11 cellular contexts compared by ENCODE assay signal in the genomic region with DNA sequence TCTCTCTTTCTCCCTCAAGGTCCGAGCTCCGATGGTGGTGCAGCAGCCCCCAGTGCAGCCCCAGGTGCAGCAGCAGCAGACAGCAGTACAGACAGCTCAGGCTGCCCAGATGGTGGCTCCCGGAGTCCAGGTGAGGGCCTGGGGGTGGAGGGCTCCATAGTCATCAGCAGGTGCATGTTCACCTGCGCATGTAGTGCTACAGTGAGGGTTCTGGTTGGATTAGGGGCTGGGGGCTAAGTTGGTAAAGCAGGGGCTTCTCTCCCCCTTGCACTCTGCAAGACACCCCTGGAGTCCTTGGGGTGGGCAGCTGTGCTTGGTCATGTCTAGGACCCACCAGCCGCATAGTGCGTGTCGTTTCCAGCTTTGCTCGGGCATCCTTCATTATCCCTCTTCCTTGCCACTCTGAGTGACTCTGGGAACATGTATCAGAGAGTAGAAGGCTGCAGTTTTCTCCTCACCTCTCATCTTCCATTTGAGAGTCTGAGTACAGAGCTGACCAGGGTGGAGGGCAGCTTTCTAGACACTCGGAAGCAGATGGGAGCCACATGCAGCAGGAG.
DNase-seq lines count a peak whose midpoint lies in the region; ATAC-seq and TF ChIP-seq lines count a peak whose summit lies in the region.
"Had no signal": no experiment of that assay in that cellular context is flagged by ENCODE, and none has a peak within 500 bp of the region (broad histone marks: within the 10 kb centered on the region; RNA-seq: fewer than 3 reads in every experiment).

No MANE protein-coding gene starts in this region.

- no peaks in the 10 kb centered on the region for H3K9me3 Mint-ChIP-seq in stimulated activated naive CD8-positive, alpha-beta T cell treated with anti-CD3 and anti-CD28 coated beads, Interleukin-15, Interleukin-2, amounts not matched to agents 100 ng/mL and 50 ng/mL, for 24 hours
- H3K9me3 Mint-ChIP-seq in stimulated activated naive CD8-positive, alpha-beta T cell treated with anti-CD3 and anti-CD28 coated beads, Interleukin-15, amount 100 ng/mL, for 72 hours, result no peaks in the 10 kb centered on the region
- no peaks in the 10 kb centered on the region for H3K9me3 Mint-ChIP-seq in nephron
- H3K9me3 Mint-ChIP-seq: WTC11 had no signal

- no peak for ATAC-seq in stimulated activated naive CD8-positive, alpha-beta T cell treated with anti-CD3 and anti-CD28 coated beads, Interleukin-15, amount 100 ng/mL, for 72 hours
- no peak for ATAC-seq in GM21576 (IDR thresholded peaks at IDR 0.05; ENCODE audit: unreplicated experiment)

- TF ChIP-seq CTCF in nephron (IDR thresholded peaks at IDR 0.05; ENCODE audit: unreplicated experiment in 3 of 3) (no peak), vagina (IDR thresholded peaks at IDR 0.05) (no peak)

- peak overlapping the region; percentile 29 for H3K27ac ChIP-seq in cingulate gyrus (ENCODE audit: low read depth, low read length)
- H3K27ac ChIP-seq in vagina, result peak overlapping the region; percentile 71

- no peak for TF ChIP-seq POLR2A in vagina (IDR thresholded peaks at IDR 0.05)

- DNase-seq in stimulated activated naive CD8-positive, alpha-beta T cell treated with anti-CD3 and anti-CD28 coated beads, Interleukin-15, amount 100 ng/mL, for 72 hours, result no peak
- DNase-seq in vagina (ENCODE audit: extremely low spot score in 2 of 2), result no peak
- no peak for DNase-seq in anterior cingulate cortex (lab: John Stamatoyannopoulos, UW)
- no peak for DNase-seq in cerebellar cortex (ENCODE audit: low spot score)
- DNase-seq: BE2C, NCI-H1417 treated with DMSO at 0.1 percent for 48 hours had no signal

- H3K4me3 ChIP-seq in vagina, result peak overlapping the region in 1 of 2 donors; percentile 6

- peaks cover 88% of the 10 kb centered on the region for H3K36me3 Mint-ChIP-seq in stimulated activated naive CD8-positive, alpha-beta T cell treated with anti-CD3 and anti-CD28 coated beads, Interleukin-15, Interleukin-2, amounts not matched to agents 100 ng/mL and 50 ng/mL, for 24 hours (ENCODE audit: low read depth)
- H3K36me3 Mint-ChIP-seq in nephron (ENCODE audit: low read depth), result peaks cover 59% of the 10 kb centered on the region

- H3K9me3 ChIP-seq in vagina, result no peaks in the 10 kb centered on the region
- H3K9me3 ChIP-seq: BE2C had no signal

- no peaks in the 10 kb centered on the region for H3K27me3 ChIP-seq in vagina
- H3K27me3 ChIP-seq: BE2C had no signal

- no peak overlapping the region for H3K4me3 Mint-ChIP-seq in stimulated activated naive CD8-positive, alpha-beta T cell treated with anti-CD3 and anti-CD28 coated beads, Interleukin-15, Interleukin-2, amounts not matched to agents 100 ng/mL and 50 ng/mL, for 24 hours
- peak overlapping the region in 1 of 2 donors; percentile 56 for H3K4me3 Mint-ChIP-seq in stimulated activated naive CD8-positive, alpha-beta T cell treated with anti-CD3 and anti-CD28 coated beads, Interleukin-15, amount 100 ng/mL, for 72 hours
- no peak overlapping the region for H3K4me3 Mint-ChIP-seq in nephron
- H3K4me3 Mint-ChIP-seq: WTC11 had no signal

- intact Hi-C loops in vagina (cut with DNase I), result no loop called here

- H3K36me3 ChIP-seq in vagina, result peaks cover 0 to 56% of the 10 kb centered on the region in 2 donors

- H3K4me1 ChIP-seq in vagina, result peaks cover 66% of the 10 kb centered on the region
- H3K4me1 ChIP-seq: BE2C had no signal

- peaks cover 82% of the 10 kb centered on the region for H3K4me1 Mint-ChIP-seq in stimulated activated naive CD8-positive, alpha-beta T cell treated with anti-CD3 and anti-CD28 coated beads, Interleukin-15, Interleukin-2, amounts not matched to agents 100 ng/mL and 50 ng/mL, for 24 hours (ENCODE audit: low read depth)
- peaks cover 82% of the 10 kb centered on the region for H3K4me1 Mint-ChIP-seq in stimulated activated naive CD8-positive, alpha-beta T cell treated with anti-CD3 and anti-CD28 coated beads, Interleukin-15, amount 100 ng/mL, for 72 hours
- peaks cover 3% of the 10 kb centered on the region for H3K4me1 Mint-ChIP-seq in nephron
- H3K4me1 Mint-ChIP-seq: WTC11 had no signal

- no peaks in the 10 kb centered on the region for H3K27me3 Mint-ChIP-seq in stimulated activated naive CD8-positive, alpha-beta T cell treated with anti-CD3 and anti-CD28 coated beads, Interleukin-15, Interleukin-2, amounts not matched to agents 100 ng/mL and 50 ng/mL, for 24 hours
- no peaks in the 10 kb centered on the region for H3K27me3 Mint-ChIP-seq in stimulated activated naive CD8-positive, alpha-beta T cell treated with anti-CD3 and anti-CD28 coated beads, Interleukin-15, amount 100 ng/mL, for 72 hours
- H3K27me3 Mint-ChIP-seq in nephron (ENCODE audit: low read depth), result no peaks in the 10 kb centered on the region

- H3K27ac Mint-ChIP-seq in stimulated activated naive CD8-positive, alpha-beta T cell treated with anti-CD3 and anti-CD28 coated beads, Interleukin-15, Interleukin-2, amounts not matched to agents 100 ng/mL and 50 ng/mL, for 24 hours, result peak overlapping the region; percentile 72
- H3K27ac Mint-ChIP-seq in stimulated activated naive CD8-positive, alpha-beta T cell treated with anti-CD3 and anti-CD28 coated beads, Interleukin-15, amount 100 ng/mL, for 72 hours, result no peak overlapping the region
- peak overlapping the region; percentile 28 to 68 (median 60) for H3K27ac Mint-ChIP-seq in nephron
- H3K27ac Mint-ChIP-seq: WTC11 had no signal

Comparison
In these comparisons a context has a peak if more than half of its experiments do, and no peak if none do; other contexts are left out.
1. H3K27ac Mint-ChIP-seq: peak in stimulated activated naive CD8-positive, alpha-beta T cell treated with anti-CD3 and anti-CD28 coated beads, Interleukin-15, Interleukin-2, amounts not matched to agents 100 ng/mL and 50 ng/mL, for 24 hours (single experiment) and nephron (3 of 3); none in stimulated activated naive CD8-positive, alpha-beta T cell treated with anti-CD3 and anti-CD28 coated beads, Interleukin-15, amount 100 ng/mL, for 72 hours (0 of 2).